In genomic region chr3:13656584-13657301, GRCh38 we compare ENCODE assay signal across 22 cellular contexts.
"Had no signal": no experiment of that assay in that cellular context is flagged by ENCODE, and none has a peak within 500 bp of the region (broad histone marks: within the 10 kb centered on the region; RNA-seq: fewer than 3 reads in every experiment).

No MANE protein-coding gene starts in this region.

- H3K27me3 ChIP-seq: ascending aorta had no signal

- H3K4me2 ChIP-seq: KMS-11 had no signal

- H3K9me3 ChIP-seq: ascending aorta, body of pancreas had no signal

- H3K4me1 ChIP-seq: ascending aorta had no signal

- ATAC-seq: activated CD4-positive, CD25-positive, alpha-beta regulatory T cell treated with anti-CD3 and anti-CD28 coated beads, Interleukin-2, amount 50 U/mL, for 24 hours; activated CD8-positive, alpha-beta T cell treated with anti-CD3 and anti-CD28 coated beads for 36 hours; activated naive CD8-positive, alpha-beta T cell treated with anti-CD3 and anti-CD28 coated beads, Interleukin-2, amount 50 U/mL, for 24 hours; body of pancreas had no signal

- DNase-seq: activated CD4-positive, alpha-beta T cell treated with anti-CD3 and anti-CD28 coated beads for 4 hours; activated CD8-positive, alpha-beta memory T cell treated with anti-CD3 and anti-CD28 coated beads, Interleukin-2, amount 50 U/mL, for 4 hours; activated CD8-positive, alpha-beta T cell treated with anti-CD3 and anti-CD28 coated beads for 36 hours; activated effector memory CD4-positive, alpha-beta T cell treated with Interleukin-2 at 50 U/mL for 16 hours; activated naive CD4-positive, alpha-beta T cell; activated naive CD8-positive, alpha-beta T cell treated with anti-CD3 and anti-CD28 coated beads, Interleukin-2, amount 50 U/mL, for 24 hours; amniotic stem cell; body of pancreas; cerebellar nuclear complex; MV-4-11; NCI-H1105; NCI-H1436; NCI-H187; NCI-H2081; NCI-H510A treated with DMSO at 0.1 percent for 48 hours; NCI-H69; NK-92 treated with Interleukin-12 subunit alpha and Interleukin-12 subunit beta, amount 100 ng/mL, for 24 hours had no signal

- H3K36me3 ChIP-seq: ascending aorta, cardiac muscle cell had no signal

- H3K4me3 ChIP-seq: ascending aorta, body of pancreas, cardiac muscle cell, SK-N-MC had no signal

- H3K9ac ChIP-seq: KMS-11 had no signal

- H3K27ac ChIP-seq: ascending aorta, body of pancreas, cardiac muscle cell, KMS-11, SK-N-MC had no signal
